1 cellular context compared by ENCODE assay signal in the genomic region with DNA sequence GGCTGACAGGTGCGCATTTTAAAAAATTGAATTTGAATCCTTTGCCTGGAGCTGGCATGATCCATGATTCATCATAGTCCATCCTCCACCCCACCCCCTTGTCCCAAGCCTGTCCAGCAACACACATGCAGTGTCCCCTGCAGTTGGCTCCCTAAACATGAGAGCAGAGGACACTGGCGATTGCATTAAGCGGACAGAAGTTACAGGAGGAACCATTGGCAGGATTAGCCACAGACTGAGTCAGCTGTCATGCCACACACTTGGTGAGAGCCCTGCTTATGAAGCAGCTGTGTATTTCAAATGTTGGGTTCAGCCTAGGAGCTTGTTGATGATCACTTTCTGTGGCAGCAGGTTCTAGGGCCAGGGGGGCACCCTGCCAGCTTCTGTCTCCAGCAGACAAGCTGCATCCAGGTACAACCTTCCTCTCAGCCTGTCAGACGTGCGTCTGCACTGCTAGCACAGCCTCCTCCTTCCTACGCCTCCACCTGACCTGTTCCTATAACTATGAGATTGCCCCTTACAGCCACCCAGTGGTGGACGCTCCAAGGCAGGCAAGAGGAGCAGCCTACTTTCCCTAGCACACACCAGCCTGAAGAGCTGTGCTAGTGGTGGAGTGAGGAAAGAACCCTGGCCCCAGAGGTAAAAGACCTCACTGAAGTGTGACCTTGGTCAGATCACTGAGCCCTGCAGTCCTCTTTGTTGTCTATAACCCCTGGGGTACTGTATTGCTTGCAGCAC.
TF ChIP-seq lines count a peak whose summit lies in the region.

No MANE protein-coding gene starts in this region.

TF ChIP-seq in IMR-90, 13 proteins besides CTCF, POLR2A, EP300 and RAD21 (continued from another document):
- TF ChIP-seq, protein P1, sequence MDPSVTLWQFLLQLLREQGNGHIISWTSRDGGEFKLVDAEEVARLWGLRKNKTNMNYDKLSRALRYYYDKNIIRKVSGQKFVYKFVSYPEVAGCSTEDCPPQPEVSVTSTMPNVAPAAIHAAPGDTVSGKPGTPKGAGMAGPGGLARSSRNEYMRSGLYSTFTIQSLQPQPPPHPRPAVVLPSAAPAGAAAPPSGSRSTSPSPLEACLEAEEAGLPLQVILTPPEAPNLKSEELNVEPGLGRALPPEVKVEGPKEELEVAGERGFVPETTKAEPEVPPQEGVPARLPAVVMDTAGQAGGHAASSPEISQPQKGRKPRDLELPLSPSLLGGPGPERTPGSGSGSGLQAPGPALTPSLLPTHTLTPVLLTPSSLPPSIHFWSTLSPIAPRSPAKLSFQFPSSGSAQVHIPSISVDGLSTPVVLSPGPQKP (IDR thresholded peaks at IDR 0.05; ENCODE audit: borderline replicate concordance, low read depth, low read length): no peak
- TF ChIP-seq USF2 (IDR thresholded peaks at IDR 0.05; ENCODE audit: low read depth, low read length) (no peak), RCOR1 (IDR thresholded peaks at IDR 0.05; ENCODE audit: insufficient replicate concordance, low read length) (no peak), FOS (IDR thresholded peaks at IDR 0.05; ENCODE audit: low read depth, low read length) (no peak), CHD1 (IDR thresholded peaks at IDR 0.05; ENCODE audit: low read depth, low read length) (no peak)
